ENCODE assay signal across 18 cellular contexts in the genomic region with DNA sequence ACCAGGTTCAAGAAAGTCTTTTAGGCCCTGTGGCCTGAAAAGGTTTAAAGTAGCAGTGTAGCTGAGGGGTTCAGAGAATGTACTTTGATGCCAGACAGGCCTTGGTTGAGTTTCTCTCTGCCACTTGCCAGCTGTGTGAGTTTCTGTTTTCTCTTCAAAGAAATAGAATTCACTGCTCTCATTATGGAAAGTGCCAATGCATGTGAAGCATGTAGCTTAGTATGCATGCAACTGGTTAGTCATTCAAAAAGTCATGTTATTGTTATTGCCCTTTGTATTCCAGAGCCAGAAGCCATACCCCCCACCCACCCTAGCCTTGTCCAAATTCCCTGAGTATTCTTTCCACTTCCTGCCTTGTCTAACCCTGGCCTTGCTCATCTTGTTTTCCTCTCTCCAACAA.
DNase-seq lines count a peak whose midpoint lies in the region; FAIRE-seq and TF ChIP-seq lines count a peak whose summit lies in the region.
"Had no signal": no experiment of that assay in that cellular context is flagged by ENCODE, and none has a peak within 500 bp of the region (broad histone marks: within the 10 kb centered on the region; RNA-seq: fewer than 3 reads in every experiment).

No MANE protein-coding gene starts in this region.

- H3K27ac ChIP-seq in endothelial cell of umbilical vein (ENCODE audit: insufficient read depth, low read depth, low read length) = no peak overlapping the region
- H3K27ac ChIP-seq: gastroesophageal sphincter, neural progenitor cell had no signal

- H3K79me2 ChIP-seq in endothelial cell of umbilical vein (ENCODE audit: control insufficient read depth, insufficient read depth, low read length) = no peaks in the 10 kb centered on the region

- BruUV-seq in endothelial cell of umbilical vein (replicated peaks; lab: Mats Ljungman, UMichigan) = no TSS peak

- POLR2A ChIA-PET in endothelial cell of umbilical vein (lab: Charles Lee) = no interaction called here

- no peak overlapping the region for H3K4me2 ChIP-seq in endothelial cell of umbilical vein (ENCODE audit: insufficient read depth, low read length)
- H3K4me2 ChIP-seq: neural progenitor cell had no signal

- H3K36me3 ChIP-seq in endothelial cell of umbilical vein (ENCODE audit: control insufficient read depth in 2 of 2, extremely low read depth in 1 of 2, insufficient read depth in 2 of 2, low read length in 2 of 2) = no peaks in the 10 kb centered on the region
- H3K36me3 ChIP-seq: gastroesophageal sphincter, neural progenitor cell had no signal

- no peaks in the 10 kb centered on the region for H3K27me3 ChIP-seq in endothelial cell of umbilical vein (ENCODE audit: control insufficient read depth in 2 of 2, insufficient read depth in 2 of 2, low read length in 2 of 2)
- H3K27me3 ChIP-seq: gastroesophageal sphincter, neural progenitor cell had no signal

- H4K20me1 ChIP-seq in endothelial cell of umbilical vein (replicated peaks; ENCODE audit: control insufficient read depth, extremely low read depth, insufficient read depth, low read length) = no peaks in the 10 kb centered on the region

- dilution Hi-C loops in endothelial cell of umbilical vein (cut with MboI; ENCODE audit: extremely low pct_ligation_motif_present, low sequenced_read_pairs) = no loop called here

- H3K9ac ChIP-seq in endothelial cell of umbilical vein (replicated peaks; ENCODE audit: extremely low read depth, insufficient read depth, low read length) = no peak overlapping the region
- H3K9ac ChIP-seq: neural progenitor cell had no signal

- peak; percentile 26 for FAIRE-seq in endothelial cell of umbilical vein (lab: Jason Lieb, UNC)

- H3K9me1 ChIP-seq in endothelial cell of umbilical vein (replicated peaks; ENCODE audit: control insufficient read depth, extremely low read depth, insufficient read depth, low read length) = no peaks in the 10 kb centered on the region

- TF ChIP-seq CTCF in endothelial cell of umbilical vein (IDR thresholded peaks at IDR 0.05; ENCODE audit: extremely low read depth in 1 of 2, insufficient read depth in 1 of 2, low read depth in 1 of 2, low read length in 2 of 2) = no peak

- DNase-seq in Daoy (ENCODE audit: low read depth) (peak; percentile 39), HT1080 (ENCODE audit: low read depth) (peak; percentile 77), endothelial cell of umbilical vein (ENCODE audit: low read depth, low spot score) (peak; percentile 29), lung microvascular endothelial cell (ENCODE audit: low read depth in 2 of 2) (peak; percentile 36 to 64), OCI-M2 (lab: John Stamatoyannopoulos, UW; ENCODE audit: unreplicated experiment) (no peak), NCI-H526 treated with DMSO at 0.1 percent for 48 hours (lab: John Stamatoyannopoulos, UW) (no peak), NCI-H1092 treated with DMSO at 0.1 percent for 48 hours (lab: John Stamatoyannopoulos, UW) (no peak)
- no peak for DNase-seq in activated CD4-positive, alpha-beta T cell treated with anti-CD3 and anti-CD28 coated beads for 1 hour
- DNase-seq: ACHN; activated CD4-positive, alpha-beta memory T cell treated with anti-CD3 and anti-CD28 coated beads, Interleukin-2, amount 10 ng/mL, durations not matched to agents 7 days and 5 days; activated naive CD4-positive, alpha-beta T cell; anterior cingulate cortex; effector memory CD8-positive, alpha-beta T cell; NCI-H1092; NCI-H526; stimulated activated CD8-positive, alpha-beta memory T cell treated with anti-CD3 and anti-CD28 coated beads, Interleukin-4, amount 100 ng/mL, for 48 hours had no signal

- TF ChIP-seq POLR2A in endothelial cell of umbilical vein (IDR thresholded peaks at IDR 0.05; ENCODE audit: low read depth, low read length) = no peak

- no peak overlapping the region for H3K4me3 ChIP-seq in endothelial cell of umbilical vein (replicated peaks in 1 of 3; ENCODE audit: insufficient read depth in 1 of 3, low read depth in 1 of 3, low read length in 3 of 3)
- H3K4me3 ChIP-seq: gastroesophageal sphincter, neural progenitor cell had no signal

- H3K4me1 ChIP-seq in endothelial cell of umbilical vein (ENCODE audit: control insufficient read depth, extremely low read depth, insufficient read depth, low read length) = peaks cover 34% of the 10 kb centered on the region
- H3K4me1 ChIP-seq: neural progenitor cell had no signal

- intact Hi-C loops in endothelial cell of umbilical vein (cut with micrococcal nuclease) = no loop called here

- H2AFZ ChIP-seq in endothelial cell of umbilical vein (ENCODE audit: low read depth, low read length) = no peak overlapping the region
- H2AFZ ChIP-seq: neural progenitor cell had no signal

- no peaks in the 10 kb centered on the region for H3K9me3 ChIP-seq in endothelial cell of umbilical vein (replicated peaks; ENCODE audit: control insufficient read depth, insufficient read depth, low read length)
- H3K9me3 ChIP-seq: gastroesophageal sphincter had no signal

- CTCF ChIA-PET in endothelial cell of umbilical vein (lab: Charles Lee) = interaction anchor here (1.7 to 2.2 kb wide), 4 partner anchors 12 to 187 kb away, joined by 4 to 9 read pairs (median 5); no protein-coding TSS in a partner anchor

TF ChIP-seq in endothelial cell of umbilical vein, 7 proteins besides CTCF, POLR2A, EP300 and RAD21:
- TF ChIP-seq FOS (IDR thresholded peaks at IDR 0.05; ENCODE audit: borderline replicate concordance, insufficient read depth, low read length) = peak; percentile 55
- peak; percentile 28 for TF ChIP-seq POLR2AphosphoS5 (IDR thresholded peaks at IDR 0.05; ENCODE audit: insufficient read depth, low read depth, low read length)
- TF ChIP-seq, protein P1, sequence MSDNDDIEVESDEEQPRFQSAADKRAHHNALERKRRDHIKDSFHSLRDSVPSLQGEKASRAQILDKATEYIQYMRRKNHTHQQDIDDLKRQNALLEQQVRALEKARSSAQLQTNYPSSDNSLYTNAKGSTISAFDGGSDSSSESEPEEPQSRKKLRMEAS (IDR thresholded peaks at IDR 0.05; ENCODE audit: insufficient read depth, insufficient read length) = no peak

Comparison
In these comparisons a context has a peak if more than half of its experiments do, and no peak if none do; other contexts are left out.
1. DNase-seq: peak in Daoy (single experiment), HT1080 (single experiment), endothelial cell of umbilical vein (single experiment) and lung microvascular endothelial cell (2 of 2); none in activated CD4-positive, alpha-beta T cell treated with anti-CD3 and anti-CD28 coated beads for 1 hour (single experiment), OCI-M2 (single experiment), NCI-H526 treated with DMSO at 0.1 percent for 48 hours (single experiment) and NCI-H1092 treated with DMSO at 0.1 percent for 48 hours (single experiment).